1 cellular context compared by ENCODE assay signal in the genomic region with DNA sequence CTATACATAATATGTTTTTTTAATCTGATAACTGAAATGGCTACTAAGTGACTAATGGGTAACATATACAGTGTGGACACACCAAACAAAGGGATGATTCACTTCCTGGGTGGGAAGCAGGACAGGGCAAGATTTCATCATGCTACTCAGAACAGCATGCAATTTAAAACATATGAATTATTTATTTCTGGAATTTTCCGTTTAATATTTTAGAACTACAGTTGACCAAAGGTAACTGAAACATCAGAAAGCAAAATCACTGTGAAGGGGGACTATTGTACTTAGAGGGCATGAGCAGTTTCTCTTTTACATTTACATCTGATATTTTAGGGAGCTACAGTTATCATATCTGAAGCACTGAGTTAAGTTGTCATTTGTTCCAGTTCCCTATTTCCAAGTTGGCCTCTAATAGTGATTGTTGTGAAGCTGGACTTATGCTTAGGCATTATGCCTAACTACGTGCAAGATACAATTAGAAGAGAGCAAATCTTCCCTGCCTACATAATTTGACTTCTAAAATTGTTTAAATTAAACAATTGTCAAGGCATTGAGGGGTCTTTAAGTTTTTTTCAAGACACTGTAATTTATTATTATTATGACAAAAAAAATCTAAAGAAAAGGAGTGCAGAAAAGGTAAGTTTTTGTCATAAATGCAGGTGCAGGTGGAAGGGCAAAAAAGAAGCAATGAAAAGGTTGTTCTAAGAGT.
A peak's percentile ranks its signal among the peaks of the same experiment; 100 is the strongest.
TF ChIP-seq lines count a peak whose summit lies in the region.

No MANE protein-coding gene starts in this region.

TF ChIP-seq in IMR-90, 13 proteins besides CTCF, POLR2A, EP300 and RAD21 (continued from another document):
- TF ChIP-seq, protein P1, sequence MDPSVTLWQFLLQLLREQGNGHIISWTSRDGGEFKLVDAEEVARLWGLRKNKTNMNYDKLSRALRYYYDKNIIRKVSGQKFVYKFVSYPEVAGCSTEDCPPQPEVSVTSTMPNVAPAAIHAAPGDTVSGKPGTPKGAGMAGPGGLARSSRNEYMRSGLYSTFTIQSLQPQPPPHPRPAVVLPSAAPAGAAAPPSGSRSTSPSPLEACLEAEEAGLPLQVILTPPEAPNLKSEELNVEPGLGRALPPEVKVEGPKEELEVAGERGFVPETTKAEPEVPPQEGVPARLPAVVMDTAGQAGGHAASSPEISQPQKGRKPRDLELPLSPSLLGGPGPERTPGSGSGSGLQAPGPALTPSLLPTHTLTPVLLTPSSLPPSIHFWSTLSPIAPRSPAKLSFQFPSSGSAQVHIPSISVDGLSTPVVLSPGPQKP (IDR thresholded peaks at IDR 0.05; ENCODE audit: borderline replicate concordance, low read depth, low read length) = no peak
- TF ChIP-seq SMC3 (IDR thresholded peaks at IDR 0.05; ENCODE audit: low read depth, low read length) = no peak
- no peak for TF ChIP-seq MXI1 (IDR thresholded peaks at IDR 0.05; ENCODE audit: borderline replicate concordance, low read depth, low read length)
- peak; percentile 25; the same call in 1 of the 2 replicates for TF ChIP-seq FOS (IDR thresholded peaks at IDR 0.05; ENCODE audit: low read depth, low read length)
- no peak for TF ChIP-seq RCOR1 (IDR thresholded peaks at IDR 0.05; ENCODE audit: insufficient replicate concordance, low read length)
- no peak for TF ChIP-seq RFX5 (IDR thresholded peaks at IDR 0.05; ENCODE audit: low read depth, low read length)
- TF ChIP-seq CEBPB (IDR thresholded peaks at IDR 0.05; ENCODE audit: low read depth, low read length) = peak; percentile 79; the same call in 1 of the 2 replicates
- no peak for TF ChIP-seq BHLHE40 (IDR thresholded peaks at IDR 0.05; ENCODE audit: low read depth, low read length)
- no peak for TF ChIP-seq MAZ (IDR thresholded peaks at IDR 0.05; ENCODE audit: borderline replicate concordance, low read depth, low read length)
- no peak for TF ChIP-seq NFE2L2 (IDR thresholded peaks at IDR 0.05; ENCODE audit: low read depth, low read length)
